21 cellular contexts compared by ENCODE assay signal in genomic region chr3:172651936-172652595, GRCh38.
"Had no signal": no experiment of that assay in that cellular context is flagged by ENCODE, and none has a peak within 500 bp of the region (broad histone marks: within the 10 kb centered on the region; RNA-seq: fewer than 3 reads in every experiment).

No MANE protein-coding gene starts in this region.

- H3K9me3 ChIP-seq: breast epithelium, SJSA1 had no signal

- H3K9ac ChIP-seq: KMS-11 had no signal

- H3K36me3 ChIP-seq: breast epithelium had no signal

- H3K4me2 ChIP-seq: KMS-11 had no signal

- H3K27ac ChIP-seq: breast epithelium, KMS-11, RWPE1, SJSA1 had no signal

- H3K4me1 ChIP-seq: breast epithelium had no signal

- H3K27me3 ChIP-seq: breast epithelium, SJSA1 had no signal

- H3K4me3 ChIP-seq: breast epithelium, SJSA1 had no signal

- ATAC-seq: activated CD8-positive, alpha-beta memory T cell treated with anti-CD3 and anti-CD28 coated beads, Interleukin-2, amount 10 ng/mL, durations not matched to agents 7 days and 5 days; activated T-cell treated with anti-CD3 and anti-CD28 coated beads, Interleukin-2, amount 50 U/mL, for 4 hours had no signal

- DNase-seq: activated B cell treated with CpG ODN at 0.5 μM for 24 hours; activated CD4-positive, alpha-beta T cell treated with anti-CD3 and anti-CD28 coated beads for 1 hour; activated CD4-positive, alpha-beta T cell treated with anti-CD3 and anti-CD28 coated beads, Interleukin-2, amount 10 ng/mL, durations not matched to agents 24 days and 14 days; activated CD4-positive, alpha-beta T cell treated with anti-CD3 and anti-CD28 coated beads, Interleukin-2, amount 50 U/mL, for 48 hours; activated CD8-positive, alpha-beta memory T cell treated with anti-CD3 and anti-CD28 coated beads, Interleukin-2, amount 10 ng/mL, durations not matched to agents 7 days and 5 days; activated gamma-delta T cell treated with Interleukin-2 at 50 U/mL for 16 hours; activated naive CD4-positive, alpha-beta T cell treated with anti-CD3 and anti-CD28 coated beads, Interleukin-2, amount 50 U/mL, for 16 hours; activated T-cell treated with anti-CD3 and anti-CD28 coated beads, Interleukin-2, amount 50 U/mL, for 4 hours; aorta; MM.1S; NCI-H1105 treated with DMSO at 0.1 percent for 48 hours; NCI-H1436 treated with DMSO at 0.1 percent for 48 hours; NCI-H187; NCI-H2081 treated with DMSO at 0.1 percent for 48 hours; NCI-H524; PC-3; Right ventricle myocardium superior had no signal
